Comparison of ENCODE assay signal across 13 cellular contexts in genomic region chr11:7473702-7474101, GRCh38. TPM values are rescaled to one million over a fixed set of nuclear protein-coding genes. Genes with fewer than 3 reads are reported as not detected.
DNase-seq lines count a peak whose midpoint lies in the region; ATAC-seq and TF ChIP-seq lines count a peak whose summit lies in the region.
"Had no signal": no experiment of that assay in that cellular context is flagged by ENCODE, and none has a peak within 500 bp of the region (broad histone marks: within the 10 kb centered on the region; RNA-seq: fewer than 3 reads in every experiment).

No MANE protein-coding gene starts in this region.

- TF ChIP-seq CTCF in stomach (IDR thresholded peaks at IDR 0.05) (no peak), osteoblast (IDR thresholded peaks at IDR 0.05; ENCODE audit: extremely low read depth, low read depth, low read length) (no peak)

- no peaks in the 10 kb centered on the region for H3K79me2 ChIP-seq in osteoblast (ENCODE audit: insufficient read depth, low read length)

- H3K4me3 Mint-ChIP-seq in activated naive CD4-positive, alpha-beta T cell treated with anti-CD3 and anti-CD28 coated beads for 36 hours, result no peak overlapping the region
- no peak overlapping the region for H3K4me3 Mint-ChIP-seq in activated naive CD4-positive, alpha-beta T cell treated with anti-CD3 and anti-CD28 coated beads, Interleukin-2, amount 10 ng/mL, durations not matched to agents 7 days and 5 days
- H3K4me3 Mint-ChIP-seq in stimulated activated effector memory CD8-positive, alpha-beta T cell treated with anti-CD3 and anti-CD28 coated beads, Interleukin-12 subunit alpha, Interleukin-12 subunit beta, amount 100 ng/mL, for 72 hours, result no peak overlapping the region
- H3K4me3 Mint-ChIP-seq: activated CD4-positive, alpha-beta memory T cell treated with anti-CD3 and anti-CD28 coated beads, Interleukin-2, amount 10 ng/mL, durations not matched to agents 7 days and 5 days had no signal

- ATAC-seq in GM21723 (IDR thresholded peaks at IDR 0.05; ENCODE audit: unreplicated experiment) (peak; percentile 94), HG03354 (IDR thresholded peaks at IDR 0.05; ENCODE audit: poor library complexity, severe bottlenecking, unreplicated experiment) (peak; percentile 95)
- peak; percentile 34 for ATAC-seq in stimulated activated effector memory CD8-positive, alpha-beta T cell treated with anti-CD3 and anti-CD28 coated beads, Interleukin-12 subunit alpha, Interleukin-12 subunit beta, amount 100 ng/mL, for 72 hours

- no peak for TF ChIP-seq POLR2A in stomach (IDR thresholded peaks at IDR 0.05)

- H3K4me3 ChIP-seq in stomach, result no peak overlapping the region
- no peak overlapping the region for H3K4me3 ChIP-seq in osteoblast (ENCODE audit: insufficient read depth, low read length)
- H3K4me3 ChIP-seq: thoracic aorta had no signal

- no peak overlapping the region for H2AFZ ChIP-seq in osteoblast (ENCODE audit: low read length)

- no peak for TF ChIP-seq EP300 in stomach (IDR thresholded peaks at IDR 0.05)

- peaks cover 0 to 9% (median 0%) of the 10 kb centered on the region in 4 donors for H3K36me3 ChIP-seq in stomach
- H3K36me3 ChIP-seq in osteoblast (ENCODE audit: insufficient read depth, low read length), result no peaks in the 10 kb centered on the region
- H3K36me3 ChIP-seq: thoracic aorta had no signal

- H3K4me1 ChIP-seq in stomach, result no peaks in the 10 kb centered on the region
- H3K4me1 ChIP-seq in osteoblast (ENCODE audit: insufficient read depth, low read length), result no peaks in the 10 kb centered on the region

- no peaks in the 10 kb centered on the region for H3K9me3 Mint-ChIP-seq in activated naive CD4-positive, alpha-beta T cell treated with anti-CD3 and anti-CD28 coated beads for 36 hours
- no peaks in the 10 kb centered on the region for H3K9me3 Mint-ChIP-seq in activated naive CD4-positive, alpha-beta T cell treated with anti-CD3 and anti-CD28 coated beads, Interleukin-2, amount 10 ng/mL, durations not matched to agents 7 days and 5 days
- H3K9me3 Mint-ChIP-seq in stimulated activated effector memory CD8-positive, alpha-beta T cell treated with anti-CD3 and anti-CD28 coated beads, Interleukin-12 subunit alpha, Interleukin-12 subunit beta, amount 100 ng/mL, for 72 hours, result no peaks in the 10 kb centered on the region
- H3K9me3 Mint-ChIP-seq: activated CD4-positive, alpha-beta memory T cell treated with anti-CD3 and anti-CD28 coated beads, Interleukin-2, amount 10 ng/mL, durations not matched to agents 7 days and 5 days had no signal

- CTCF ChIA-PET in activated naive CD4-positive, alpha-beta T cell treated with anti-CD3 and anti-CD28 coated beads for 36 hours (lab: Charles Lee), result no interaction called here
- CTCF ChIA-PET in activated naive CD4-positive, alpha-beta T cell treated with anti-CD3 and anti-CD28 coated beads, Interleukin-2, amount 10 ng/mL, durations not matched to agents 7 days and 5 days (lab: Charles Lee), result no interaction called here

- H3K27me3 ChIP-seq in stomach (no peaks in the 10 kb centered on the region), osteoblast (ENCODE audit: insufficient read depth, low read length) (no peaks in the 10 kb centered on the region)

- no peaks in the 10 kb centered on the region for H3K4me1 Mint-ChIP-seq in activated naive CD4-positive, alpha-beta T cell treated with anti-CD3 and anti-CD28 coated beads for 36 hours (ENCODE audit: low read depth)
- H3K4me1 Mint-ChIP-seq in activated naive CD4-positive, alpha-beta T cell treated with anti-CD3 and anti-CD28 coated beads, Interleukin-2, amount 10 ng/mL, durations not matched to agents 7 days and 5 days, result no peaks in the 10 kb centered on the region
- H3K4me1 Mint-ChIP-seq in stimulated activated effector memory CD8-positive, alpha-beta T cell treated with anti-CD3 and anti-CD28 coated beads, Interleukin-12 subunit alpha, Interleukin-12 subunit beta, amount 100 ng/mL, for 72 hours, result no peaks in the 10 kb centered on the region
- H3K4me1 Mint-ChIP-seq: activated CD4-positive, alpha-beta memory T cell treated with anti-CD3 and anti-CD28 coated beads, Interleukin-2, amount 10 ng/mL, durations not matched to agents 7 days and 5 days had no signal

- 25 to 78% (median 71%) methylated on average over 1 of the region's 1 CpG for WGBS in stomach, 5 donors

- no peaks in the 10 kb centered on the region for H3K27me3 Mint-ChIP-seq in activated naive CD4-positive, alpha-beta T cell treated with anti-CD3 and anti-CD28 coated beads for 36 hours (ENCODE audit: low read depth)
- peaks cover 11% of the 10 kb centered on the region for H3K27me3 Mint-ChIP-seq in activated naive CD4-positive, alpha-beta T cell treated with anti-CD3 and anti-CD28 coated beads, Interleukin-2, amount 10 ng/mL, durations not matched to agents 7 days and 5 days

- H3K9me3 ChIP-seq in stomach, result no peaks in the 10 kb centered on the region
- no peaks in the 10 kb centered on the region for H3K9me3 ChIP-seq in osteoblast (ENCODE audit: low read depth, low read length)
- H3K9me3 ChIP-seq: thoracic aorta had no signal

- DNase-seq in activated naive CD4-positive, alpha-beta T cell treated with anti-CD3 and anti-CD28 coated beads for 36 hours, result peak; percentile 5
- no peak for DNase-seq in activated naive CD4-positive, alpha-beta T cell treated with anti-CD3 and anti-CD28 coated beads, Interleukin-2, amount 10 ng/mL, durations not matched to agents 7 days and 5 days
- no peak for DNase-seq in stimulated activated effector memory CD8-positive, alpha-beta T cell treated with anti-CD3 and anti-CD28 coated beads, Interleukin-12 subunit alpha, Interleukin-12 subunit beta, amount 100 ng/mL, for 72 hours (ENCODE audit: low spot score in 2 of 2)
- no peak for DNase-seq in NCI-H1436 (lab: John Stamatoyannopoulos, UW)
- no peak for DNase-seq in stomach
- DNase-seq in osteoblast (ENCODE audit: insufficient read length, low spot score, missing footprints), result no peak
- DNase-seq: activated CD4-positive, alpha-beta memory T cell treated with anti-CD3 and anti-CD28 coated beads, Interleukin-2, amount 10 ng/mL, durations not matched to agents 7 days and 5 days; NCI-H1694 had no signal

- no peak overlapping the region for H3K27ac ChIP-seq in stomach
- no peak overlapping the region for H3K27ac ChIP-seq in osteoblast (ENCODE audit: low read depth, low read length)
- H3K27ac ChIP-seq: epithelial cell of prostate, thoracic aorta had no signal

- H4K20me1 ChIP-seq in osteoblast (ENCODE audit: insufficient read depth, low read length), result no peaks in the 10 kb centered on the region

- intact Hi-C loops in activated naive CD4-positive, alpha-beta T cell treated with anti-CD3 and anti-CD28 coated beads for 36 hours (cut with micrococcal nuclease), result no loop called here
- intact Hi-C loops in stomach (cut with DNase I; ENCODE audit: low total_unique reads), result no loop called here

- H3K27ac Mint-ChIP-seq in activated naive CD4-positive, alpha-beta T cell treated with anti-CD3 and anti-CD28 coated beads for 36 hours, result no peak overlapping the region
- H3K27ac Mint-ChIP-seq in activated naive CD4-positive, alpha-beta T cell treated with anti-CD3 and anti-CD28 coated beads, Interleukin-2, amount 10 ng/mL, durations not matched to agents 7 days and 5 days, result no peak overlapping the region
- H3K27ac Mint-ChIP-seq in stimulated activated effector memory CD8-positive, alpha-beta T cell treated with anti-CD3 and anti-CD28 coated beads, Interleukin-12 subunit alpha, Interleukin-12 subunit beta, amount 100 ng/mL, for 72 hours, result no peak overlapping the region
- H3K27ac Mint-ChIP-seq: activated CD4-positive, alpha-beta memory T cell treated with anti-CD3 and anti-CD28 coated beads, Interleukin-2, amount 10 ng/mL, durations not matched to agents 7 days and 5 days had no signal

- H3K36me3 Mint-ChIP-seq in activated naive CD4-positive, alpha-beta T cell treated with anti-CD3 and anti-CD28 coated beads for 36 hours (ENCODE audit: low read depth), result no peaks in the 10 kb centered on the region
- no peaks in the 10 kb centered on the region for H3K36me3 Mint-ChIP-seq in activated naive CD4-positive, alpha-beta T cell treated with anti-CD3 and anti-CD28 coated beads, Interleukin-2, amount 10 ng/mL, durations not matched to agents 7 days and 5 days
- H3K36me3 Mint-ChIP-seq in stimulated activated effector memory CD8-positive, alpha-beta T cell treated with anti-CD3 and anti-CD28 coated beads, Interleukin-12 subunit alpha, Interleukin-12 subunit beta, amount 100 ng/mL, for 72 hours, result no peaks in the 10 kb centered on the region

- no peak overlapping the region for H3K4me2 ChIP-seq in osteoblast (ENCODE audit: insufficient read depth, low read length)

RNA-seq across cellular contexts. Expression of gene OLFML1, which starts 11.6 kb away (rescaled TPM):
- total RNA-seq in activated naive CD4-positive, alpha-beta T cell treated with anti-CD3 and anti-CD28 coated beads for 36 hours, result not detected
- 10 to 100 TPM in 2 of 5 donors, not detected in 3; 11.4 to 14.9 TPM for total RNA-seq in stomach
- 1 to 10 TPM in 2 of 3 donors, under 1 TPM in 1; 0.90 to 2.6 (median 2.4) TPM for polyA plus RNA-seq in stomach
- 20.3 and 33.0 TPM in 2 replicates for total RNA-seq in osteoblast
- total RNA-seq: activated CD4-positive, alpha-beta memory T cell treated with anti-CD3 and anti-CD28 coated beads, Interleukin-2, amount 10 ng/mL, durations not matched to agents 7 days and 5 days had no signal
- polyA plus RNA-seq: neural cell had no signal

RNA-seq across cellular contexts. Expression of gene PPFIBP2, which starts 40.1 kb away (rescaled TPM):
- 10 to 100 TPM; 22.2 to 26.1 TPM for total RNA-seq in activated naive CD4-positive, alpha-beta T cell treated with anti-CD3 and anti-CD28 coated beads for 36 hours
- total RNA-seq in stomach (100 to 1,000 TPM in 1 of 5 donors, 10 to 100 TPM in 4; 64.3 to 153 (median 92.2) TPM), osteoblast (16.8 and 25.0 TPM in 2 replicates)
- polyA plus RNA-seq in stomach, result 10 to 100 TPM; 28.1 to 75.5 (median 28.1) TPM
- polyA plus RNA-seq: neural cell had no signal

Comparison
In these comparisons a context has a peak if more than half of its experiments do, and no peak if none do; other contexts are left out.
1. ATAC-seq: peak in every context shown above with its lines; median percentile 95 in HG03354; 94 in GM21723; 34 in stimulated activated effector memory CD8-positive, alpha-beta T cell treated with anti-CD3 and anti-CD28 coated beads, Interleukin-12 subunit alpha, Interleukin-12 subunit beta, amount 100 ng/mL, for 72 hours.